Comparison of ENCODE assay signal across 1 cellular context in the genomic region with DNA sequence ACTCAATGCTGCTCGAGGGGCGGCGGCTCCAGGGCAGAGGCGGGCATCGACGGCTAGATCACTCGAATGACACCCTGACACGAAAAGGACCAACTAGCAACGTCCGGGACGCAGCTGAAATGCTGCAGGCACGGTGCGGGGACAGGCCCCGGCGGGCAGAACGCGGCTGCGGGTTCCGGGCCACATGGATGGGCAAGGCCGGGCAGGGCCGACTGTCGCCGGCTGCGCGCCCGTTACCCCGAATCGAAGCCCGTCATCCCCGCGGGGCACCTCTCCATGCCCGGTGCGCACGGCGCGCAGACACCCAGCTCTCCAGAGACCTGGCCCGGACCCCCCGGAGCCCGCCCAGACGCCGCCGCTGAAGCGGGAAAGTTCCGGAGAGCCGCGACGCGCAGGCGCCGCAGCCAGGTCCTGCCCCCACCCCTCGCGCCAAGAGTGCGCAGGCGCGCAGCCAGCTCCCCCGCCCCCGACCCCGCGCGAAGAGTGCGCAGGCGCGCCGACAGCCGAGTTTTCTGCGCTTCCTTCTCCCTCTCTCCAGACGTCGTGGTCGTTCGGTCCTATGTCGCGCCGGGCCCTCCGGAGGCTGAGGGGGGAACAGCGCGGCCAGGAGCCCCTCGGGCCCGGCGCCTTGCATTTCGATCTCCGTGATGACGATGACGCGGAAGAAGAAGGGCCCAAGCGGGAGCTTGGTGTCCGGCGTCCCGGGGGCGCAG.
TF ChIP-seq lines count a peak whose summit lies in the region.

A gene with protein sequence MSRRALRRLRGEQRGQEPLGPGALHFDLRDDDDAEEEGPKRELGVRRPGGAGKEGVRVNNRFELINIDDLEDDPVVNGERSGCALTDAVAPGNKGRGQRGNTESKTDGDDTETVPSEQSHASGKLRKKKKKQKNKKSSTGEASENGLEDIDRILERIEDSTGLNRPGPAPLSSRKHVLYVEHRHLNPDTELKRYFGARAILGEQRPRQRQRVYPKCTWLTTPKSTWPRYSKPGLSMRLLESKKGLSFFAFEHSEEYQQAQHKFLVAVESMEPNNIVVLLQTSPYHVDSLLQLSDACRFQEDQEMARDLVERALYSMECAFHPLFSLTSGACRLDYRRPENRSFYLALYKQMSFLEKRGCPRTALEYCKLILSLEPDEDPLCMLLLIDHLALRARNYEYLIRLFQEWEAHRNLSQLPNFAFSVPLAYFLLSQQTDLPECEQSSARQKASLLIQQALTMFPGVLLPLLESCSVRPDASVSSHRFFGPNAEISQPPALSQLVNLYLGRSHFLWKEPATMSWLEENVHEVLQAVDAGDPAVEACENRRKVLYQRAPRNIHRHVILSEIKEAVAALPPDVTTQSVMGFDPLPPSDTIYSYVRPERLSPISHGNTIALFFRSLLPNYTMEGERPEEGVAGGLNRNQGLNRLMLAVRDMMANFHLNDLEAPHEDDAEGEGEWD (plus strand): TSS at position 484 of the 713 bp plus-strand sequence. CDS start 76 bp downstream, at position 560.

TF ChIP-seq in K562, 482 proteins besides CTCF, POLR2A, EP300 and RAD21 (continued from another document and continues in another):
- TF ChIP-seq, protein P1, sequence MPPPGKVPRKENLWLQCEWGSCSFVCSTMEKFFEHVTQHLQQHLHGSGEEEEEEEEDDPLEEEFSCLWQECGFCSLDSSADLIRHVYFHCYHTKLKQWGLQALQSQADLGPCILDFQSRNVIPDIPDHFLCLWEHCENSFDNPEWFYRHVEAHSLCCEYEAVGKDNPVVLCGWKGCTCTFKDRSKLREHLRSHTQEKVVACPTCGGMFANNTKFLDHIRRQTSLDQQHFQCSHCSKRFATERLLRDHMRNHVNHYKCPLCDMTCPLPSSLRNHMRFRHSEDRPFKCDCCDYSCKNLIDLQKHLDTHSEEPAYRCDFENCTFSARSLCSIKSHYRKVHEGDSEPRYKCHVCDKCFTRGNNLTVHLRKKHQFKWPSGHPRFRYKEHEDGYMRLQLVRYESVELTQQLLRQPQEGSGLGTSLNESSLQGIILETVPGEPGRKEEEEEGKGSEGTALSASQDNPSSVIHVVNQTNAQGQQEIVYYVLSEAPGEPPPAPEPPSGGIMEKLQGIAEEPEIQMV (tag; conservative IDR thresholded peaks at IDR 0.05; ENCODE audit: low read depth) = no peak
- TF ChIP-seq PTRF (tag; IDR thresholded peaks at IDR 0.05) (no peak), HMG20A (CRISPR knock-in tag; conservative IDR thresholded peaks at IDR 0.05) (no peak), ZKSCAN8 (CRISPR knock-in tag; IDR thresholded peaks at IDR 0.05) (no peak), MGA (IDR thresholded peaks at IDR 0.05) (peak; percentile 99), DPF2 (IDR thresholded peaks at IDR 0.05) (0 out of 2 replicates have a peak, but pooled peaks have one; percentile 39), TCF7 (IDR thresholded peaks at IDR 0.05; ENCODE audit: borderline replicate concordance) (no peak), ELK1 (CRISPR knock-in tag; IDR thresholded peaks at IDR 0.05) (no peak), MAFG (tag; conservative IDR thresholded peaks at IDR 0.05) (no peak), JUNB (CRISPR knock-in tag; conservative IDR thresholded peaks at IDR 0.05) (no peak), NR2C2 (CRISPR knock-in tag; IDR thresholded peaks at IDR 0.05) (peak; percentile 43; the same call in 1 of the 2 replicates), NR2C2 (tag; IDR thresholded peaks at IDR 0.05) (no peak), TAF1 (IDR thresholded peaks at IDR 0.05; ENCODE audit: control insufficient read depth, extremely low read depth, insufficient read depth, low read length, severe bottlenecking) (peak; percentile 76), ZC3H4 (CRISPR knock-in tag; IDR thresholded peaks at IDR 0.05; ENCODE audit: borderline replicate concordance) (no peak), ZSCAN32 (CRISPR knock-in tag; IDR thresholded peaks at IDR 0.05) (no peak), GTF3C2 (IDR thresholded peaks at IDR 0.05; ENCODE audit: borderline replicate concordance, extremely low read depth, insufficient read length) (no peak), PHF21A (IDR thresholded peaks at IDR 0.05; ENCODE audit: borderline replicate concordance, low read depth) (no peak), ZFX (CRISPR knock-in tag; IDR thresholded peaks at IDR 0.05) (peak; percentile 98), BRD9 (IDR thresholded peaks at IDR 0.05; ENCODE audit: low read depth, partially characterized antibody) (no peak), HOMEZ (CRISPR knock-in tag; IDR thresholded peaks at IDR 0.05) (no peak), CREM (IDR thresholded peaks at IDR 0.05; ENCODE audit: low read depth) (no peak), HOXB6 (CRISPR knock-in tag; IDR thresholded peaks at IDR 0.05; ENCODE audit: borderline replicate concordance) (no peak)
- TF ChIP-seq, protein P2, sequence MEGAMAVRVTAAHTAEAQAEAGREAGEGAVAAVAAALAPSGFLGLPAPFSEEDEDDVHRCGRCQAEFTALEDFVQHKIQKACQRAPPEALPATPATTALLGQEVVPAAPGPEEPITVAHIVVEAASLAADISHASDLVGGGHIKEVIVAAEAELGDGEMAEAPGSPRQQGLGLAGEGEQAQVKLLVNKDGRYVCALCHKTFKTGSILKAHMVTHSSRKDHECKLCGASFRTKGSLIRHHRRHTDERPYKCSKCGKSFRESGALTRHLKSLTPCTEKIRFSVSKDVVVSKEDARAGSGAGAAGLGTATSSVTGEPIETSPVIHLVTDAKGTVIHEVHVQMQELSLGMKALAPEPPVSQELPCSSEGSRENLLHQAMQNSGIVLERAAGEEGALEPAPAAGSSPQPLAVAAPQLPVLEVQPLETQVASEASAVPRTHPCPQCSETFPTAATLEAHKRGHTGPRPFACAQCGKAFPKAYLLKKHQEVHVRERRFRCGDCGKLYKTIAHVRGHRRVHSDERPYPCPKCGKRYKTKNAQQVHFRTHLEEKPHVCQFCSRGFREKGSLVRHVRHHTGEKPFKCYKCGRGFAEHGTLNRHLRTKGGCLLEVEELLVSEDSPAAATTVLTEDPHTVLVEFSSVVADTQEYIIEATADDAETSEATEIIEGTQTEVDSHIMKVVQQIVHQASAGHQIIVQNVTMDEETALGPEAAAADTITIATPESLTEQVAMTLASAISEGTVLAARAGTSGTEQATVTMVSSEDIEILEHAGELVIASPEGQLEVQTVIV (CRISPR knock-in tag; IDR thresholded peaks at IDR 0.05; ENCODE audit: borderline replicate concordance) = no peak; the same call in 1 of the 2 replicates
- TF ChIP-seq, protein P3, sequence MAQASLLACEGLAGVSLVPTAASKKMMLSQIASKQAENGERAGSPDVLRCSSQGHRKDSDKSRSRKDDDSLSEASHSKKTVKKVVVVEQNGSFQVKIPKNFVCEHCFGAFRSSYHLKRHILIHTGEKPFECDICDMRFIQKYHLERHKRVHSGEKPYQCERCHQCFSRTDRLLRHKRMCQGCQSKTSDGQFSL (CRISPR knock-in tag; IDR thresholded peaks at IDR 0.05) = 0 out of 2 replicates have a peak, but pooled peaks have one; percentile 23
- TF ChIP-seq, protein P3 (tag; IDR thresholded peaks at IDR 0.05) = no peak
